ENCODE assay signal across 8 cellular contexts in the genomic region with DNA sequence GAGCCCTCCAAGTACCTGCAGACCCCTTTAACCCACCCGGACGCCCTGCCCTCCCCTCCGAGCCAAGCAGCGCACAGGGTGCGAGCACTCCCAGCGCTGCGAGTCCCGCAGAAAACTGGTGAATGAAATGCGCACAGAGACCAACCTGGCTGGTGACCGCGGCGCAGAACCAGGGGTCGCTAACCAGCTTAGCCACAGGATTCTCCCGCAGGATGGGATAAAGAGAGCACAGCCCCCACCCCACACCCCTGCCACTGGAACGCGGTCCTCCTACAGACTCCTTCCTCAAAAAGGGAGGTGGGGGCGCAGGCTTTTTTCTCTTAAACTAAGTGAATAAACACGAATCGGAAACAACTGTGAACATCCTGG. TPM values are rescaled to one million over a fixed set of nuclear protein-coding genes. Genes with fewer than 3 reads are reported as not detected.
A peak's percentile ranks its signal among the peaks of the same experiment; 100 is the strongest.
DNase-seq lines count a peak whose midpoint lies in the region; ATAC-seq, FAIRE-seq and TF ChIP-seq lines count a peak whose summit lies in the region.

No MANE protein-coding gene starts in this region.

- H3K27ac ChIP-seq in GM23338 (ENCODE audit: low read depth): no peak overlapping the region
- H3K27ac ChIP-seq in PC-9: peak overlapping the region; percentile 80
- H3K27ac ChIP-seq in body of pancreas: peak overlapping the region; percentile 95 to 100 (median 98)
- H3K27ac ChIP-seq in keratinocyte (ENCODE audit: control insufficient read depth, insufficient read depth, low read length): peak overlapping the region; percentile 91

- H3K79me2 ChIP-seq in GM23338 (replicated peaks; ENCODE audit: insufficient read depth): peaks cover 54% of the 10 kb centered on the region
- H3K79me2 ChIP-seq in PC-9 (ENCODE audit: low read depth): peaks cover 59% of the 10 kb centered on the region
- peaks cover 53% of the 10 kb centered on the region for H3K79me2 ChIP-seq in keratinocyte (ENCODE audit: control insufficient read depth, insufficient read depth, low read length)

- dilution Hi-C loops in keratinocyte (cut with MboI; ENCODE audit: extremely low pct_ligation_motif_present, low sequenced_read_pairs): no loop called here

- H2AFZ ChIP-seq in GM23338: no peak overlapping the region
- peak overlapping the region; percentile 78 for H2AFZ ChIP-seq in PC-9
- peak overlapping the region; percentile 40 for H2AFZ ChIP-seq in keratinocyte (ENCODE audit: control insufficient read depth, low read length)

- FAIRE-seq in keratinocyte (lab: Jason Lieb, UNC): no peak

- no peaks in the 10 kb centered on the region; the same call in 2 of the 3 replicates for H3K36me3 Mint-ChIP-seq in GM23338 (ENCODE audit: low read depth)

- TF ChIP-seq POLR2A in body of pancreas (IDR thresholded peaks at IDR 0.05): no peak

- H4K20me1 ChIP-seq in GM23338 (replicated peaks; ENCODE audit: insufficient read depth) (peaks cover 39% of the 10 kb centered on the region), PC-9 (ENCODE audit: insufficient read depth) (0 out of 2 replicates have a peak, but pooled peaks cover 8% of the 10 kb centered on the region), keratinocyte (ENCODE audit: control insufficient read depth, extremely low read depth, insufficient read depth, low read length) (peaks cover 1% of the 10 kb centered on the region)

- 0 to 1% methylated on average over 13 to 19 of the region's 19 CpGs for WGBS in body of pancreas, 2 donors

- H3K9me1 ChIP-seq in keratinocyte (ENCODE audit: control insufficient read depth, extremely low read depth, insufficient read depth, low read length): no peaks in the 10 kb centered on the region

- H3K4me3 ChIP-seq in GM23338 (peak overlapping the region; percentile 77), PC-9 (peak overlapping the region; percentile 93), body of pancreas (peak overlapping the region; percentile 51 to 90), keratinocyte (ENCODE audit: control insufficient read depth in 2 of 3, extremely low read depth in 1 of 3, insufficient read depth in 2 of 3, low read depth in 1 of 3, low read length in 3 of 3) (peak overlapping the region; percentile 88 to 95 (median 89))

- BruUV-seq in PC-9 (replicated peaks; lab: Mats Ljungman, UMichigan): no TSS peak

- H3K36me3 ChIP-seq in GM23338 (ENCODE audit: insufficient read depth): no peaks in the 10 kb centered on the region
- H3K36me3 ChIP-seq in PC-9 (ENCODE audit: low read depth): no peaks in the 10 kb centered on the region
- H3K36me3 ChIP-seq in body of pancreas (replicated peaks in 1 of 2; ENCODE audit: insufficient read depth in 1 of 2, low read depth in 2 of 2): no peaks in the 10 kb centered on the region
- H3K36me3 ChIP-seq in keratinocyte (ENCODE audit: control insufficient read depth in 2 of 2, extremely low read depth in 1 of 2, insufficient read depth in 2 of 2, low read length in 2 of 2): no peaks in the 10 kb centered on the region

- H3K9me3 Mint-ChIP-seq in GM23338: no peaks in the 10 kb centered on the region; the same call in 2 of the 3 replicates

- intact Hi-C loops in PC-9 (cut with micrococcal nuclease; ENCODE audit: unreplicated experiment): loop anchor here (5.0 kb wide), 3 partner anchors 165 to 395 kb away; no protein-coding TSS in a partner anchor
- intact Hi-C loops in body of pancreas (cut with DNase I): no loop called here

- H3K27me3 Mint-ChIP-seq in GM23338 (ENCODE audit: insufficient read depth, low read depth, poor library complexity): peaks cover 40% of the 10 kb centered on the region

- DNase-seq in GM23338 (ENCODE audit: low spot score) (peak; percentile 68), PC-9 (no peak), body of pancreas (peak in 3 of 4 donors; percentile 15 to 30 (median 24)), keratinocyte (ENCODE audit: low read depth, low spot score) (no peak), AML-193 (lab: John Stamatoyannopoulos, UW) (no peak), DMS153 treated with DMSO at 0.1 percent for 48 hours (lab: John Stamatoyannopoulos, UW; ENCODE audit: unreplicated experiment) (no peak)
- peak; percentile 8 for DNase-seq in stimulated activated CD4-positive, alpha-beta T cell treated with anti-CD3 and anti-CD28 coated beads, Interleukin-4, amount 100 ng/mL, for 24 hours

- ATAC-seq in GM23338 (peak; percentile 10), body of pancreas (no peak), GM19452 (IDR thresholded peaks at IDR 0.05; ENCODE audit: unreplicated experiment) (no peak)

- no peak overlapping the region for H3K27ac Mint-ChIP-seq in GM23338

- H3K27me3 ChIP-seq in GM23338 (ENCODE audit: insufficient read depth): peaks cover 51% of the 10 kb centered on the region
- no peaks in the 10 kb centered on the region for H3K27me3 ChIP-seq in PC-9 (ENCODE audit: insufficient read depth, low read depth)
- H3K27me3 ChIP-seq in body of pancreas: no peaks in the 10 kb centered on the region
- no peaks in the 10 kb centered on the region for H3K27me3 ChIP-seq in keratinocyte (ENCODE audit: control insufficient read depth, extremely low read depth, insufficient read depth, low read length)

- H3K9me3 ChIP-seq in PC-9 (ENCODE audit: insufficient read depth, low read depth) (no peaks in the 10 kb centered on the region; the same call in 1 of the 2 replicates), body of pancreas (no peaks in the 10 kb centered on the region), keratinocyte (ENCODE audit: control insufficient read depth, low read depth, low read length) (no peaks in the 10 kb centered on the region)

- H3K4me3 Mint-ChIP-seq in GM23338: peak overlapping the region; percentile 94

- POLR2A ChIA-PET in PC-9 (lab: Charles Lee; ENCODE audit: unreplicated experiment): interaction anchor here (0.5 kb wide), 1 partner anchor 141 kb away, joined by 5 read pairs; no protein-coding TSS in a partner anchor

- 0 out of 4 replicates have a peak, but pooled peaks of 1 of the 2 experiments have one; percentile 19 for TF ChIP-seq CTCF in GM23338 (conservative IDR thresholded peaks at IDR 0.05; ENCODE audit: low read depth in 2 of 2)
- no peak for TF ChIP-seq CTCF in PC-9 (conservative IDR thresholded peaks at IDR 0.05)
- no peak for TF ChIP-seq CTCF in body of pancreas (IDR thresholded peaks at IDR 0.05)
- TF ChIP-seq CTCF in keratinocyte (optimal IDR thresholded peaks at IDR 0.05 in 1 of 3, IDR thresholded peaks at IDR 0.05 in 1 of 3, conservative IDR thresholded peaks at IDR 0.05 in 1 of 3; ENCODE audit: extremely low read depth in 1 of 3, insufficient read depth in 2 of 3, low read length in 3 of 3): no peak

- peaks cover 18% of the 10 kb centered on the region for H3K4me1 Mint-ChIP-seq in GM23338

- peaks cover 11% of the 10 kb centered on the region for H3K4me1 ChIP-seq in GM23338 (ENCODE audit: insufficient read depth)
- peaks cover 45% of the 10 kb centered on the region for H3K4me1 ChIP-seq in PC-9 (replicated peaks; ENCODE audit: insufficient read depth)
- H3K4me1 ChIP-seq in body of pancreas: peaks cover 9% of the 10 kb centered on the region
- peaks cover 25% of the 10 kb centered on the region for H3K4me1 ChIP-seq in keratinocyte (ENCODE audit: control insufficient read depth, extremely low read depth, insufficient read depth, low read length)

- peak overlapping the region; percentile 94 for H3K9ac ChIP-seq in keratinocyte (ENCODE audit: control insufficient read depth, extremely low read depth, insufficient read depth, low read length)

- no peaks in the 10 kb centered on the region for H3F3A ChIP-seq in GM23338 (replicated peaks; ENCODE audit: low read depth)
- H3F3A ChIP-seq in PC-9 (ENCODE audit: insufficient read depth, low read depth): no peaks in the 10 kb centered on the region

- CTCF ChIA-PET in PC-9 (lab: Charles Lee): no interaction called here

- H3K9me2 ChIP-seq in GM23338 (ENCODE audit: insufficient read depth) (no peaks in the 10 kb centered on the region), PC-9 (ENCODE audit: insufficient read depth) (no peaks in the 10 kb centered on the region)

- H3K4me2 ChIP-seq in GM23338: peak overlapping the region; percentile 91
- peak overlapping the region; percentile 84 for H3K4me2 ChIP-seq in PC-9
- peak overlapping the region; percentile 95 for H3K4me2 ChIP-seq in keratinocyte (ENCODE audit: control insufficient read depth, extremely low read depth, insufficient read depth, low read depth, low read length)

TF ChIP-seq in GM23338, 12 proteins besides CTCF, POLR2A, EP300 and RAD21 (continues in another document):
- TF ChIP-seq NANOG (IDR thresholded peaks at IDR 0.05; ENCODE audit: borderline replicate concordance) (no peak), ZNF114 (CRISPR knock-in tag; IDR thresholded peaks at IDR 0.05) (no peak)

RNA-seq across cellular contexts. Expression of a gene that starts 1.0 kb away (rescaled TPM):
- 20.4 and 42.3 TPM in 2 replicates for total RNA-seq in GM23338 (2014; rRNA removed; shearing (Covaris generic))
- 27.4 and 39.3 TPM in 2 replicates for polyA plus RNA-seq in GM23338 (2016; fragmentation: Nextera tagmentation; extraction: Ambion mirVana)
- total RNA-seq in PC-9 (2021): 29.4 and 32.0 TPM in 2 replicates
- total RNA-seq in body of pancreas: 10 to 100 TPM; 17.1 to 37.9 TPM
- 16.4 to 24.6 TPM (median 16.8 TPM) in 3 replicates for polyA plus RNA-seq in keratinocyte
- polyA plus RNA-seq in keratinocyte (2011; ENCODE audit: low read depth): 25.9 TPM
- 7.0 and 12.9 TPM in 2 replicates for polyA plus RNA-seq in keratinocyte (2011; cell fraction: cytosol; rRNA removed)
- polyA plus RNA-seq in keratinocyte (2011; cell fraction: nucleus; rRNA removed): 42.6 and 56.0 TPM in 2 replicates
- polyA plus RNA-seq in keratinocyte (2012; ENCODE audit: low replicate concordance): 19.3 and 21.5 TPM in 2 replicates
- polyA minus RNA-seq in keratinocyte: 7.5 to 50.0 TPM (median 24.9 TPM) in 3 replicates
- polyA minus RNA-seq in keratinocyte (2011; cell fraction: cytosol; rRNA and poly(A)+ RNA removed): 10.0 TPM
- polyA minus RNA-seq in keratinocyte (2011; cell fraction: nucleus; rRNA and poly(A)+ RNA removed): 51.7 and 95.3 TPM in 2 replicates

Comparison
In these comparisons a context has a peak if more than half of its experiments do, and no peak if none do; other contexts are left out.
1. DNase-seq: peak in GM23338 (single experiment), body of pancreas (3 of 4) and stimulated activated CD4-positive, alpha-beta T cell treated with anti-CD3 and anti-CD28 coated beads, Interleukin-4, amount 100 ng/mL, for 24 hours (single experiment); none in PC-9 (0 of 2), keratinocyte (single experiment), AML-193 (0 of 2) and DMS153 treated with DMSO at 0.1 percent for 48 hours (single experiment).
2. Peak in every context shown above with its lines, with median percentiles within 50 percentile points of each other: H3K4me2 ChIP-seq and H3K4me3 ChIP-seq.